7 cellular contexts compared by ENCODE assay signal in genomic region chr3:13844911-13845310, GRCh38. TPM values are rescaled to one million over a fixed set of nuclear protein-coding genes. Genes with fewer than 3 reads are reported as not detected.
"Had no signal": no experiment of that assay in that cellular context is flagged by ENCODE, and none has a peak within 500 bp of the region (broad histone marks: within the 10 kb centered on the region; RNA-seq: fewer than 3 reads in every experiment).

No MANE protein-coding gene starts in this region.

- DNase-seq: H9, HCEC 1CT had no signal

- H3K4me3 Mint-ChIP-seq: GM23338, H9 had no signal

- H3K4me2 ChIP-seq: GM23338 had no signal

- ATAC-seq: GM23338 had no signal

- H3K9me3 Mint-ChIP-seq: GM23338, H9 had no signal

- H3K36me3 Mint-ChIP-seq: IgD-negative memory B cell had no signal

- H3K27ac ChIP-seq: HL-60 had no signal

- H3K4me3 ChIP-seq: GM23338 had no signal

- H2AFZ ChIP-seq: GM23338 had no signal

- H3K27ac Mint-ChIP-seq: GM23338, H9, IgD-negative memory B cell had no signal

- H3K4me1 Mint-ChIP-seq: IgD-negative memory B cell had no signal

RNA-seq across cellular contexts. Expression of gene WNT7A, which starts 35.0 kb away (rescaled TPM):
- total RNA-seq: GM23338, H1, H9, HepG2 had no signal
- polyA plus RNA-seq: GM23338, HepG2 had no signal
